ENCODE assay signal across 17 cellular contexts in genomic region chr17:76104896-76105231, GRCh38. TPM values are rescaled to one million over a fixed set of nuclear protein-coding genes. Genes with fewer than 3 reads are reported as not detected.
DNase-seq lines count a peak whose midpoint lies in the region; ATAC-seq, FAIRE-seq and TF ChIP-seq lines count a peak whose summit lies in the region.
"Had no signal": no experiment of that assay in that cellular context is flagged by ENCODE, and none has a peak within 500 bp of the region (broad histone marks: within the 10 kb centered on the region; RNA-seq: fewer than 3 reads in every experiment).

No MANE protein-coding gene starts in this region.

- no peak overlapping the region for H2AFZ ChIP-seq in GM23338

- H3K9me2 ChIP-seq in GM23338 (ENCODE audit: insufficient read depth), result no peaks in the 10 kb centered on the region

- no peak for ATAC-seq in GM23338
- no peak for ATAC-seq in naive thymus-derived CD4-positive, alpha-beta T cell
- ATAC-seq in gastroesophageal sphincter, result no peak
- no peak for ATAC-seq in GM21723 (IDR thresholded peaks at IDR 0.05; ENCODE audit: unreplicated experiment)

- H3K27ac ChIP-seq in GM23338 (ENCODE audit: low read depth) (peak overlapping the region; percentile 94; the same call in 1 of the 2 replicates), gastroesophageal sphincter (no peak overlapping the region)
- no peak overlapping the region for H3K27ac ChIP-seq in naive thymus-derived CD4-positive, alpha-beta T cell (ENCODE audit: low read depth, low read length)

- 58% methylated on average over 3 of the region's 5 CpGs; no CpG with 5 or more reads in 1 of the 2 donors for WGBS in gastroesophageal sphincter (ENCODE audit: low coverage in 1 of 2), 2 donors

- H4K20me1 ChIP-seq in GM23338 (replicated peaks; ENCODE audit: insufficient read depth), result no peaks in the 10 kb centered on the region; the same call in 1 of the 2 replicates

- peaks cover 9% of the 10 kb centered on the region for H3K36me3 ChIP-seq in GM23338 (ENCODE audit: insufficient read depth)
- H3K36me3 ChIP-seq in naive thymus-derived CD4-positive, alpha-beta T cell (ENCODE audit: control insufficient read depth in 2 of 3, insufficient read depth in 3 of 3, low read length in 3 of 3), result peaks cover 0 to 17% (median 4%) of the 10 kb centered on the region in 3 experiments
- peaks cover 0 to 23% of the 10 kb centered on the region in 2 donors for H3K36me3 ChIP-seq in gastroesophageal sphincter

- POLR2A ChIA-PET in activated CD4-positive, alpha-beta memory T cell treated with anti-CD3 and anti-CD28 coated beads, Interleukin-2, amount 10 ng/mL, durations not matched to agents 7 days and 5 days (lab: Charles Lee), result interaction anchor here (1.6 to 3.2 kb wide), 8 partner anchors 10 to 175 kb away, joined by 4 to 37 read pairs (median 7); no protein-coding TSS in a partner anchor
- POLR2A ChIA-PET in naive thymus-derived CD4-positive, alpha-beta T cell (lab: Charles Lee), result interaction anchor here (1.1 to 2.9 kb wide), 9 partner anchors 15 to 249 kb away, joined by 3 to 11 read pairs (median 7); partner anchors contain the start of gene PRPSAP1

- no peak for TF ChIP-seq POLR2A in gastroesophageal sphincter (IDR thresholded peaks at IDR 0.05)

- TF ChIP-seq CTCF in CD14-positive monocyte (IDR thresholded peaks at IDR 0.05) (no peak), GM23338 (conservative IDR thresholded peaks at IDR 0.05; ENCODE audit: low read depth in 2 of 2) (no peak), gastroesophageal sphincter (IDR thresholded peaks at IDR 0.05) (no peak)

- no peak overlapping the region for H3K4me2 ChIP-seq in GM23338

- peaks cover 20% of the 10 kb centered on the region for H3K79me2 ChIP-seq in GM23338 (replicated peaks; ENCODE audit: insufficient read depth)

- peaks cover 15 to 19% of the 10 kb centered on the region in 2 donors for H3K36me3 Mint-ChIP-seq in CD14-positive monocyte
- H3K36me3 Mint-ChIP-seq in GM23338 (ENCODE audit: low read depth), result peaks cover 25% of the 10 kb centered on the region
- H3K36me3 Mint-ChIP-seq in activated CD4-positive, alpha-beta memory T cell treated with anti-CD3 and anti-CD28 coated beads, Interleukin-2, amount 10 ng/mL, durations not matched to agents 7 days and 5 days (ENCODE audit: low read depth), result peaks cover 26% of the 10 kb centered on the region
- H3K36me3 Mint-ChIP-seq in naive thymus-derived CD4-positive, alpha-beta T cell, result peaks cover 3 to 12% (median 8%) of the 10 kb centered on the region in 5 donors

- CTCF ChIA-PET in activated CD4-positive, alpha-beta memory T cell treated with anti-CD3 and anti-CD28 coated beads, Interleukin-2, amount 10 ng/mL, durations not matched to agents 7 days and 5 days (lab: Charles Lee), result interaction anchor here (1.8 to 2.6 kb wide), 5 partner anchors 17 to 293 kb away, joined by 4 to 21 read pairs (median 6); no protein-coding TSS in a partner anchor
- CTCF ChIA-PET in naive thymus-derived CD4-positive, alpha-beta T cell (lab: Charles Lee), result interaction anchor here (1.3 to 2.6 kb wide), 4 partner anchors 16 to 175 kb away, joined by 5 to 13 read pairs (median 6); no protein-coding TSS in a partner anchor

- H3K9me3 ChIP-seq in naive thymus-derived CD4-positive, alpha-beta T cell (ENCODE audit: control insufficient read depth in 2 of 3, low read length in 3 of 3), result no peaks in the 10 kb centered on the region
- no peaks in the 10 kb centered on the region for H3K9me3 ChIP-seq in gastroesophageal sphincter
- H3K9me3 ChIP-seq: heart left ventricle, right atrium auricular region had no signal

- DNase-seq in CD14-positive monocyte (ENCODE audit: low spot score) (no peak), GM23338 (ENCODE audit: low spot score) (no peak), cardiac septum (ENCODE audit: low spot score) (no peak), GM19239 (ENCODE audit: insufficient read length, low spot score) (no peak)
- no peak for DNase-seq in activated CD4-positive, alpha-beta memory T cell treated with anti-CD3 and anti-CD28 coated beads, Interleukin-2, amount 10 ng/mL, durations not matched to agents 7 days and 5 days
- no peak for DNase-seq in naive thymus-derived CD4-positive, alpha-beta T cell
- DNase-seq: C1 segment of cervical spinal cord; heart left ventricle; left cardiac atrium; NCI-H69; RPMI8226; stimulated activated CD4-positive, alpha-beta T cell treated with anti-CD3 and anti-CD28 coated beads, Interleukin-1b, Interleukin-23, amount 100 ng/mL, for 48 hours had no signal

- no peaks in the 10 kb centered on the region for H3K9me3 Mint-ChIP-seq in CD14-positive monocyte
- H3K9me3 Mint-ChIP-seq in GM23338, result peaks cover 3% of the 10 kb centered on the region; the same call in 2 of the 3 replicates
- no peaks in the 10 kb centered on the region for H3K9me3 Mint-ChIP-seq in activated CD4-positive, alpha-beta memory T cell treated with anti-CD3 and anti-CD28 coated beads, Interleukin-2, amount 10 ng/mL, durations not matched to agents 7 days and 5 days
- H3K9me3 Mint-ChIP-seq in naive thymus-derived CD4-positive, alpha-beta T cell, result no peaks in the 10 kb centered on the region

- H3K4me3 ChIP-seq in GM23338, result no peak overlapping the region
- H3K4me3 ChIP-seq in naive thymus-derived CD4-positive, alpha-beta T cell (ENCODE audit: low read length), result no peak overlapping the region
- no peak overlapping the region for H3K4me3 ChIP-seq in gastroesophageal sphincter

- H3F3A ChIP-seq in GM23338 (replicated peaks; ENCODE audit: low read depth), result peaks cover 12% of the 10 kb centered on the region; the same call in 1 of the 2 replicates

- H3K27ac Mint-ChIP-seq in CD14-positive monocyte (peak overlapping the region in 4 of 7 donors; percentile 83 to 96 (median 93)), GM23338 (peak overlapping the region; percentile 67; the same call in 1 of the 2 replicates)
- H3K27ac Mint-ChIP-seq in activated CD4-positive, alpha-beta memory T cell treated with anti-CD3 and anti-CD28 coated beads, Interleukin-2, amount 10 ng/mL, durations not matched to agents 7 days and 5 days, result peak overlapping the region; percentile 23
- peak overlapping the region in 8 of 9 donors; percentile 27 to 98 (median 96) for H3K27ac Mint-ChIP-seq in naive thymus-derived CD4-positive, alpha-beta T cell

- H3K4me1 Mint-ChIP-seq in CD14-positive monocyte, result peaks cover 34% of the 10 kb centered on the region
- H3K4me1 Mint-ChIP-seq in GM23338, result peaks cover 27% of the 10 kb centered on the region
- H3K4me1 Mint-ChIP-seq in activated CD4-positive, alpha-beta memory T cell treated with anti-CD3 and anti-CD28 coated beads, Interleukin-2, amount 10 ng/mL, durations not matched to agents 7 days and 5 days, result peaks cover 30% of the 10 kb centered on the region
- peaks cover 6 to 42% (median 31%) of the 10 kb centered on the region in 7 donors for H3K4me1 Mint-ChIP-seq in naive thymus-derived CD4-positive, alpha-beta T cell

- H3K27me3 Mint-ChIP-seq in CD14-positive monocyte (ENCODE audit: low read depth in 3 of 3) (peaks cover 0 to 11% (median 1%) of the 10 kb centered on the region in 3 donors), GM23338 (ENCODE audit: insufficient read depth, low read depth, poor library complexity) (peaks cover 10% of the 10 kb centered on the region)
- H3K27me3 Mint-ChIP-seq in activated CD4-positive, alpha-beta memory T cell treated with anti-CD3 and anti-CD28 coated beads, Interleukin-2, amount 10 ng/mL, durations not matched to agents 7 days and 5 days, result no peaks in the 10 kb centered on the region
- no peaks in the 10 kb centered on the region for H3K27me3 Mint-ChIP-seq in naive thymus-derived CD4-positive, alpha-beta T cell

- intact Hi-C loops in CD14-positive monocyte (cut with micrococcal nuclease), result loop anchor here in 1 of 2 donors (5.0 kb wide), 1 partner anchor 162 kb away; the partner anchor contains the start of gene UBALD2
- intact Hi-C loops in naive thymus-derived CD4-positive, alpha-beta T cell (cut with micrococcal nuclease), result loop anchor here in 1 of 2 donors (10.0 kb wide), 1 partner anchor 400 kb away; the partner anchor contains the start of gene RHBDF2
- intact Hi-C loops in cardiac septum (cut with DNase I), result no loop called here

- FAIRE-seq in GM19239 (lab: Jason Lieb, UNC), result no peak
- FAIRE-seq: urothelium cell line had no signal

- no peak for TF ChIP-seq EP300 in gastroesophageal sphincter (IDR thresholded peaks at IDR 0.05)

- peaks cover 26% of the 10 kb centered on the region; the same call in 1 of the 2 replicates for H3K4me1 ChIP-seq in GM23338 (ENCODE audit: insufficient read depth)
- peaks cover 6 to 16% of the 10 kb centered on the region in 2 donors for H3K4me1 ChIP-seq in naive thymus-derived CD4-positive, alpha-beta T cell (ENCODE audit: control insufficient read depth in 2 of 2, insufficient read depth in 2 of 2, low read length in 2 of 2)
- H3K4me1 ChIP-seq in gastroesophageal sphincter, result peaks cover 0 to 29% (median 13%) of the 10 kb centered on the region in 3 donors

- H3K4me3 Mint-ChIP-seq in CD14-positive monocyte, result peak overlapping the region in 1 of 2 donors; percentile 98
- H3K4me3 Mint-ChIP-seq in GM23338, result 0 out of 3 replicates have a peak overlapping the region, but pooled peaks have one; percentile 86
- peak overlapping the region; percentile 30 for H3K4me3 Mint-ChIP-seq in activated CD4-positive, alpha-beta memory T cell treated with anti-CD3 and anti-CD28 coated beads, Interleukin-2, amount 10 ng/mL, durations not matched to agents 7 days and 5 days
- peak overlapping the region; percentile 57 to 98 (median 91) for H3K4me3 Mint-ChIP-seq in naive thymus-derived CD4-positive, alpha-beta T cell

- no peaks in the 10 kb centered on the region for H3K27me3 ChIP-seq in GM23338 (ENCODE audit: insufficient read depth)
- H3K27me3 ChIP-seq in naive thymus-derived CD4-positive, alpha-beta T cell (ENCODE audit: control insufficient read depth in 2 of 2, insufficient read depth in 2 of 2, low read length in 2 of 2), result no peaks in the 10 kb centered on the region
- H3K27me3 ChIP-seq in gastroesophageal sphincter, result no peaks in the 10 kb centered on the region
- H3K27me3 ChIP-seq: heart left ventricle, right atrium auricular region had no signal

RNA-seq across cellular contexts. Expression of gene EXOC7, which starts 1.3 kb away (rescaled TPM):
- polyA plus RNA-seq in CD14-positive monocyte (10 to 100 TPM; 30.7 to 42.4 TPM), GM23338 (2016; fragmentation: Nextera tagmentation; extraction: Ambion mirVana) (77.4 and 77.5 TPM in 2 replicates)
- 65.9 and 75.4 TPM in 2 replicates for total RNA-seq in GM23338 (2014; rRNA removed; shearing (Covaris generic))
- 100 to 1,000 TPM; 119 to 120 TPM for total RNA-seq in activated CD4-positive, alpha-beta memory T cell treated with anti-CD3 and anti-CD28 coated beads, Interleukin-2, amount 10 ng/mL, durations not matched to agents 7 days and 5 days
- total RNA-seq in naive thymus-derived CD4-positive, alpha-beta T cell, result 100 to 1,000 TPM; 112 to 204 (median 160) TPM
- 10 to 100 TPM; 46.6 to 73.3 TPM for polyA plus RNA-seq in naive thymus-derived CD4-positive, alpha-beta T cell
- total RNA-seq in cardiac septum (86.9 TPM), gastroesophageal sphincter (100 to 1,000 TPM in 1 of 4 donors, 10 to 100 TPM in 3; 69.3 to 107 (median 83.9) TPM)

RNA-seq across cellular contexts. Expression of gene ZACN, which starts 25.9 kb away (rescaled TPM):
- polyA plus RNA-seq in CD14-positive monocyte (not detected), GM23338 (2016; fragmentation: Nextera tagmentation; extraction: Ambion mirVana) (0.47 and 0.82 TPM in 2 replicates)
- total RNA-seq in GM23338 (2014; rRNA removed; shearing (Covaris generic)), result not detected in 2 replicates
- total RNA-seq in activated CD4-positive, alpha-beta memory T cell treated with anti-CD3 and anti-CD28 coated beads, Interleukin-2, amount 10 ng/mL, durations not matched to agents 7 days and 5 days, result under 1 TPM; 0.48 TPM
- 1 to 10 TPM in 1 of 5 experiments, under 1 TPM in 3, not detected in 1; 0.24 to 1.1 (median 0.28) TPM for total RNA-seq in naive thymus-derived CD4-positive, alpha-beta T cell
- polyA plus RNA-seq in naive thymus-derived CD4-positive, alpha-beta T cell, result 1 to 10 TPM; 2.3 to 4.6 TPM
- total RNA-seq in cardiac septum (not detected), gastroesophageal sphincter (not detected)
- total RNA-seq: epithelial cell of proximal tubule, left cardiac atrium, right atrium auricular region had no signal

RNA-seq across cellular contexts. Expression of gene GALR2, which starts 30.3 kb away (rescaled TPM):
- polyA plus RNA-seq in CD14-positive monocyte (1 to 10 TPM in 1 of 2 donors, under 1 TPM in 1; 0.22 to 1.1 TPM), GM23338 (2016; fragmentation: Nextera tagmentation; extraction: Ambion mirVana) (0.50 and 0.80 TPM in 2 replicates)
- total RNA-seq in GM23338 (2014; rRNA removed; shearing (Covaris generic)), result 0.70 and 2.2 TPM in 2 replicates
- under 1 TPM; 0.38 to 0.40 TPM for total RNA-seq in activated CD4-positive, alpha-beta memory T cell treated with anti-CD3 and anti-CD28 coated beads, Interleukin-2, amount 10 ng/mL, durations not matched to agents 7 days and 5 days
- 1 to 10 TPM in 2 of 5 experiments, not detected in 3; 1.0 to 1.2 TPM for total RNA-seq in naive thymus-derived CD4-positive, alpha-beta T cell
- under 1 TPM in 1 of 2 donors, not detected in 1; 0.13 TPM for polyA plus RNA-seq in naive thymus-derived CD4-positive, alpha-beta T cell
- total RNA-seq in cardiac septum (not detected), gastroesophageal sphincter (not detected)
- total RNA-seq: heart left ventricle, left cardiac atrium, right atrium auricular region had no signal

RNA-seq across cellular contexts. Expression of gene SRP68, which starts 32.5 kb away (rescaled TPM):
- polyA plus RNA-seq in CD14-positive monocyte (10 to 100 TPM; 42.1 to 47.1 TPM), GM23338 (2016; fragmentation: Nextera tagmentation; extraction: Ambion mirVana) (30.7 and 34.2 TPM in 2 replicates)
- total RNA-seq in GM23338 (2014; rRNA removed; shearing (Covaris generic)), result 60.3 and 62.8 TPM in 2 replicates
- 10 to 100 TPM; 92.8 to 94.6 TPM for total RNA-seq in activated CD4-positive, alpha-beta memory T cell treated with anti-CD3 and anti-CD28 coated beads, Interleukin-2, amount 10 ng/mL, durations not matched to agents 7 days and 5 days
- total RNA-seq in naive thymus-derived CD4-positive, alpha-beta T cell, result 100 to 1,000 TPM in 1 of 5 experiments, 10 to 100 TPM in 4; 70.8 to 105 (median 91.9) TPM
- 10 to 100 TPM; 69.6 to 94.0 TPM for polyA plus RNA-seq in naive thymus-derived CD4-positive, alpha-beta T cell
- total RNA-seq in cardiac septum (53.9 TPM), gastroesophageal sphincter (10 to 100 TPM; 43.0 to 63.8 (median 48.7) TPM)

RNA-seq across cellular contexts. Expression of gene FOXJ1, which starts 36.2 kb away (rescaled TPM):
- polyA plus RNA-seq in CD14-positive monocyte, result not detected
- 8.7 and 12.3 TPM in 2 replicates for total RNA-seq in GM23338 (2014; rRNA removed; shearing (Covaris generic))
- 2.3 and 2.8 TPM in 2 replicates for polyA plus RNA-seq in GM23338 (2016; fragmentation: Nextera tagmentation; extraction: Ambion mirVana)
- total RNA-seq in activated CD4-positive, alpha-beta memory T cell treated with anti-CD3 and anti-CD28 coated beads, Interleukin-2, amount 10 ng/mL, durations not matched to agents 7 days and 5 days, result under 1 TPM; 0.13 to 0.15 TPM
- 1 to 10 TPM in 4 of 5 experiments, under 1 TPM in 1; 0.29 to 2.2 (median 1.4) TPM for total RNA-seq in naive thymus-derived CD4-positive, alpha-beta T cell
- polyA plus RNA-seq in naive thymus-derived CD4-positive, alpha-beta T cell, result 1 to 10 TPM in 1 of 2 donors, under 1 TPM in 1; 0.27 to 1.0 TPM
- not detected for total RNA-seq in cardiac septum
- not detected for total RNA-seq in gastroesophageal sphincter
- total RNA-seq: heart left ventricle, left cardiac atrium, right atrium auricular region had no signal
- polyA plus RNA-seq: heart left ventricle had no signal

Comparison
In these comparisons a context has a peak if more than half of its experiments do, and no peak if none do; other contexts are left out.
1. H3K27ac Mint-ChIP-seq: peak in every context shown above with its lines; median percentile 96 in naive thymus-derived CD4-positive, alpha-beta T cell; 93 in CD14-positive monocyte; 67 in GM23338; 23 in activated CD4-positive, alpha-beta memory T cell treated with anti-CD3 and anti-CD28 coated beads, Interleukin-2, amount 10 ng/mL, durations not matched to agents 7 days and 5 days.